In genomic region chr10:66218258-66218657, GRCh38 we compare ENCODE assay signal across 19 cellular contexts.
DNase-seq lines count a peak whose midpoint lies in the region; ATAC-seq, FAIRE-seq and TF ChIP-seq lines count a peak whose summit lies in the region.
"Had no signal": no experiment of that assay in that cellular context is flagged by ENCODE, and none has a peak within 500 bp of the region (broad histone marks: within the 10 kb centered on the region; RNA-seq: fewer than 3 reads in every experiment).

No MANE protein-coding gene starts in this region.

- TF ChIP-seq POLR2A in GM12878 (IDR thresholded peaks at IDR 0.05; ENCODE audit: low read depth, low read length) (no peak), esophagus squamous epithelium (IDR thresholded peaks at IDR 0.05) (no peak)

- 0% methylated on average over 2 of the region's 2 CpGs for WGBS in GM12878 (ENCODE audit: insufficient coverage, insufficient replicate concordance, low lambda C conversion rate, missing lambda C conversion rate)
- WGBS in esophagus squamous epithelium, 2 donors: 22 to 30% methylated on average over 2 of the region's 2 CpGs

- peaks cover 8% of the 10 kb centered on the region for H3K4me1 Mint-ChIP-seq in activated CD4-positive, alpha-beta T cell treated with anti-CD3 and anti-CD28 coated beads for 36 hours

- no peak overlapping the region for H3K9ac ChIP-seq in GM12878 (ENCODE audit: control insufficient read depth, insufficient read depth, low read length)
- H3K9ac ChIP-seq: GM23248 had no signal

- in situ Hi-C loops in GM12878 (cut with MboI): no loop called here

- RAD21 ChIA-PET in GM12878 (lab: Charles Lee; ENCODE audit: unreplicated experiment): no interaction called here

- no peak overlapping the region for H2AFZ ChIP-seq in GM12878 (ENCODE audit: control insufficient read depth, low read depth, low read length)
- H2AFZ ChIP-seq: GM23248 had no signal

- SMC1A ChIA-PET in GM12878 (lab: Charles Lee; ENCODE audit: uncharacterized antibody, unreplicated experiment): no interaction called here

- H3K27ac Mint-ChIP-seq in activated CD4-positive, alpha-beta T cell treated with anti-CD3 and anti-CD28 coated beads for 36 hours: no peak overlapping the region
- H3K27ac Mint-ChIP-seq: CD4-positive, alpha-beta T cell had no signal

- H3K27ac ChIP-seq in GM12878 (ENCODE audit: control insufficient read depth, insufficient read depth) (no peak overlapping the region), esophagus squamous epithelium (no peak overlapping the region)
- H3K27ac ChIP-seq: 22Rv1, A549, C4-2B, GM23248 had no signal

- TF ChIP-seq CTCF in GM12878 (IDR thresholded peaks at IDR 0.05 in 2 of 3, conservative IDR thresholded peaks at IDR 0.05 in 1 of 3; ENCODE audit: control insufficient read depth in 2 of 3, extremely low read depth in 1 of 3, insufficient read depth in 1 of 3, low read depth in 3 of 3, low read length in 3 of 3) (no peak), esophagus squamous epithelium (IDR thresholded peaks at IDR 0.05) (no peak)

- H3K4me1 ChIP-seq in GM12878 (ENCODE audit: control insufficient read depth, insufficient read depth, low read length) (no peaks in the 10 kb centered on the region), esophagus squamous epithelium (no peaks in the 10 kb centered on the region)
- H3K4me1 ChIP-seq: A549 had no signal

- TF ChIP-seq RAD21 in GM12878 (IDR thresholded peaks at IDR 0.05; ENCODE audit: insufficient read depth, low read depth, low read length): no peak

- POLR2A ChIA-PET in activated CD4-positive, alpha-beta T cell treated with anti-CD3 and anti-CD28 coated beads for 36 hours (lab: Charles Lee): no interaction called here
- POLR2A ChIA-PET in GM12878 (lab: Charles Lee): no interaction called here

- H3K9me3 ChIP-seq in GM12878 (replicated peaks; ENCODE audit: control insufficient read depth, insufficient read depth, low read length) (no peaks in the 10 kb centered on the region), esophagus squamous epithelium (no peaks in the 10 kb centered on the region)
- H3K9me3 ChIP-seq: A549, HAP-1 had no signal

- no peak overlapping the region for H3K4me3 Mint-ChIP-seq in activated CD4-positive, alpha-beta T cell treated with anti-CD3 and anti-CD28 coated beads for 36 hours
- H3K4me3 Mint-ChIP-seq: CD4-positive, alpha-beta T cell had no signal

- no peaks in the 10 kb centered on the region for H3K36me3 Mint-ChIP-seq in activated CD4-positive, alpha-beta T cell treated with anti-CD3 and anti-CD28 coated beads for 36 hours (ENCODE audit: low read depth)

- no TSS peak for BruUV-seq in GM12878 (replicated peaks; lab: Mats Ljungman, UMichigan)

- H3K27me3 ChIP-seq in GM12878 (replicated peaks in 1 of 2; ENCODE audit: control insufficient read depth in 2 of 2, insufficient read depth in 2 of 2, low read length in 1 of 2) (no peaks in the 10 kb centered on the region), esophagus squamous epithelium (no peaks in the 10 kb centered on the region)

- intact Hi-C loops in activated CD4-positive, alpha-beta T cell treated with anti-CD3 and anti-CD28 coated beads for 36 hours (cut with DNase I, micrococcal nuclease): no loop called here
- intact Hi-C loops in GM12878 (cut with micrococcal nuclease; ENCODE audit: unreplicated experiment) (no loop called here), esophagus squamous epithelium (cut with DNase I) (no loop called here)

- FAIRE-seq in GM12878 (lab: Jason Lieb, UNC): no peak
- FAIRE-seq: A549, GM12892, GM18507, K562 had no signal

- no peak overlapping the region for H3K4me2 ChIP-seq in GM12878 (ENCODE audit: control insufficient read depth, insufficient read depth)
- H3K4me2 ChIP-seq: A549 had no signal

- H4K20me1 ChIP-seq in GM12878 (ENCODE audit: control insufficient read depth, insufficient read depth): no peaks in the 10 kb centered on the region

- peak; percentile 69 for ATAC-seq in activated CD4-positive, alpha-beta T cell treated with anti-CD3 and anti-CD28 coated beads for 36 hours
- ATAC-seq in HG02610 (IDR thresholded peaks at IDR 0.05; ENCODE audit: unreplicated experiment): peak; percentile 53
- ATAC-seq in GM12878: no peak
- ATAC-seq: A549, K562 had no signal

- H3K27me3 Mint-ChIP-seq in activated CD4-positive, alpha-beta T cell treated with anti-CD3 and anti-CD28 coated beads for 36 hours: peaks cover 2% of the 10 kb centered on the region
- H3K27me3 Mint-ChIP-seq: CD4-positive, alpha-beta T cell had no signal

- no peaks in the 10 kb centered on the region for H3K36me3 ChIP-seq in GM12878 (ENCODE audit: control insufficient read depth in 2 of 2, insufficient read depth in 2 of 2, low read length in 1 of 2)
- no peaks in the 10 kb centered on the region for H3K36me3 ChIP-seq in esophagus squamous epithelium
- H3K36me3 ChIP-seq: HAP-1 had no signal

- no peak for TF ChIP-seq EP300 in GM12878 (IDR thresholded peaks at IDR 0.05; ENCODE audit: borderline replicate concordance in 1 of 2, control insufficient read depth in 1 of 2, low read depth in 2 of 2, low read length in 2 of 2)

- peaks cover 5% of the 10 kb centered on the region for H3K9me3 Mint-ChIP-seq in activated CD4-positive, alpha-beta T cell treated with anti-CD3 and anti-CD28 coated beads for 36 hours (ENCODE audit: low read depth)
- H3K9me3 Mint-ChIP-seq: CD4-positive, alpha-beta T cell had no signal

- DNase-seq in activated CD4-positive, alpha-beta T cell treated with anti-CD3 and anti-CD28 coated beads for 36 hours: no peak
- no peak for DNase-seq in activated CD4-positive, alpha-beta T cell treated with anti-CD3 and anti-CD28 coated beads for 1 hour
- DNase-seq in Jurkat, Clone E6-1 (ENCODE audit: low read depth, low spot score): peak; percentile 32
- DNase-seq in GM12878 (ENCODE audit: low read depth, low spot score) (no peak), esophagus squamous epithelium (lab: John Stamatoyannopoulos, UW) (no peak), activated gamma-delta T cell (lab: John Stamatoyannopoulos, UW) (no peak)
- DNase-seq: AML-193; CD4-positive, alpha-beta T cell; DND-41; EL; GM23248 had no signal

- CTCF ChIA-PET in activated CD4-positive, alpha-beta T cell treated with anti-CD3 and anti-CD28 coated beads for 36 hours (lab: Charles Lee): no interaction called here
- CTCF ChIA-PET in GM12878 (lab: Yijun Ruan, JAX): interaction anchor here (0.7 kb wide), 1 partner anchor 9 kb away, joined by 3 read pairs; no protein-coding TSS in a partner anchor

- no peak overlapping the region for H3K4me3 ChIP-seq in Jurkat, Clone E6-1 (ENCODE audit: low read length)
- H3K4me3 ChIP-seq in GM12878 (no peak overlapping the region), esophagus squamous epithelium (no peak overlapping the region)
- H3K4me3 ChIP-seq: A549, GM23248, HAP-1, K562 had no signal

- H3K79me2 ChIP-seq in GM12878 (ENCODE audit: control insufficient read depth, insufficient read depth, low read length): no peaks in the 10 kb centered on the region

TF ChIP-seq in GM12878, 131 proteins besides CTCF, POLR2A, EP300 and RAD21:
- TF ChIP-seq CHD2 (IDR thresholded peaks at IDR 0.05; ENCODE audit: borderline replicate concordance, low read depth, low read length) (no peak), RB1 (IDR thresholded peaks at IDR 0.05; ENCODE audit: borderline replicate concordance) (no peak), FOS (IDR thresholded peaks at IDR 0.05; ENCODE audit: borderline replicate concordance, extremely low read depth, insufficient read length) (no peak), RUNX3 (IDR thresholded peaks at IDR 0.05; ENCODE audit: low read length) (peak; percentile 66)
